Comparison of ENCODE assay signal across 19 cellular contexts in the genomic region with DNA sequence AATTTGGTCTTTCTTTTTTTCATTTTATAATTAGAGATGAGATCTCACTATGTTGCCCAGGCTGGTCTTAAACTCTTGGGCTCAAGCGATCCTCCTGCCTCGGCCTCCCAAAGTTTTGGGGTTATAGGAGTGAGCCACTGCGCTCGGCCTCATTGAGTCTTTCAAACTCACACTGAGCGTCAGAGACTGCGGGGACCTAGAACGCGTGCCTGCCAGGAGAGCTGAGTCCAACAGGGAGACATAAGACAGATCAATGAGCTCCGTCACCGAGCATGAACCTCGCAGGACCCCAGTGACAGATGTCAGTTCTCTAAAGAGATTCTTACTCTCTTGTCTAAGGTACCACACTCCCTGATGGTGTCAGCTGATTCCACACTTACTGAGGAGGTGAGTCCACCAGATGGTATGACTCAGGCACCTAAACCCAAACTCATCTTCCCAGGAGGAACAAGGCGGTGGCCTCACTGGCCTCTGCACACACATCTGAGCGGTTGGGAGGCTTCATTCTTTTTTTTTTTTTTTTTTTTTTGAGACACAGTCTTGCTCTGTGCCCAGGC. TPM values are rescaled to one million over a fixed set of nuclear protein-coding genes. Genes with fewer than 3 reads are reported as not detected.
A peak's percentile ranks its signal among the peaks of the same experiment; 100 is the strongest.
DNase-seq lines count a peak whose midpoint lies in the region; ATAC-seq, FAIRE-seq and TF ChIP-seq lines count a peak whose summit lies in the region.
"Had no signal": no experiment of that assay in that cellular context is flagged by ENCODE, and none has a peak within 500 bp of the region (broad histone marks: within the 10 kb centered on the region; RNA-seq: fewer than 3 reads in every experiment).

No MANE protein-coding gene starts in this region.

- in situ Hi-C loops in mammary epithelial cell (cut with MboI; ENCODE audit: low sequenced_read_pairs in 2 of 2), result no loop called here
- in situ Hi-C loops in transverse colon (cut with MboI; ENCODE audit: low pct_ligation_motif_present in 1 of 4, low pct_unique_long_range_greater_than_20kb in 1 of 4, low sequenced_read_pairs in 3 of 4), result no loop called here

- TF ChIP-seq POLR2A in transverse colon (IDR thresholded peaks at IDR 0.05), result no peak
- no peak for TF ChIP-seq POLR2A in GM12891 (IDR thresholded peaks at IDR 0.05; ENCODE audit: low read depth, low read length)

- H4K20me1 ChIP-seq in OCI-LY7 (ENCODE audit: insufficient read depth, low read length), result no peaks in the 10 kb centered on the region
- H4K20me1 ChIP-seq in mammary epithelial cell (ENCODE audit: insufficient read depth, low read length), result no peaks in the 10 kb centered on the region

- no peaks in the 10 kb centered on the region for H3K27me3 ChIP-seq in mammary epithelial cell (ENCODE audit: insufficient read depth, low read length)
- no peaks in the 10 kb centered on the region for H3K27me3 ChIP-seq in transverse colon
- H3K27me3 ChIP-seq: thyroid gland had no signal

- H3K4me3 ChIP-seq in OCI-LY7 (ENCODE audit: low read depth, low read length, poor library complexity, severe bottlenecking) (peak overlapping the region; percentile 67), mammary epithelial cell (replicated peaks in 1 of 3; ENCODE audit: insufficient read depth in 1 of 3, low read depth in 2 of 3, low read length in 3 of 3) (no peak overlapping the region), transverse colon (no peak overlapping the region)
- H3K4me3 ChIP-seq: thyroid gland had no signal

- BruUV-seq in OCI-LY7 (replicated peaks; lab: Mats Ljungman, UMichigan) (no TSS peak), mammary epithelial cell (replicated peaks; lab: Mats Ljungman, UMichigan) (no TSS peak)

- WGBS in mammary epithelial cell (ENCODE audit: low coverage, missing lambda C conversion rate), result 93% methylated on average over 11 of the region's 13 CpGs
- WGBS in transverse colon (ENCODE audit: low coverage in 1 of 2), 2 donors, result 94 to 100% methylated on average over 4 to 13 of the region's 13 CpGs

- H2AFZ ChIP-seq in OCI-LY7 (ENCODE audit: low read length) (no peak overlapping the region), mammary epithelial cell (ENCODE audit: low read depth, low read length) (no peak overlapping the region)

- DNase-seq in activated naive CD4-positive, alpha-beta T cell treated with anti-CD3 and anti-CD28 coated beads for 36 hours, result no peak
- no peak for DNase-seq in activated naive CD4-positive, alpha-beta T cell treated with anti-CD3 and anti-CD28 coated beads, Interleukin-2, amount 50 U/mL, for 16 hours
- peak; percentile 14 for DNase-seq in OCI-LY7 (ENCODE audit: low spot score)
- DNase-seq in mammary epithelial cell, result peak; percentile 64
- DNase-seq in stimulated activated effector memory CD8-positive, alpha-beta T cell treated with anti-CD3 and anti-CD28 coated beads, Interleukin-12 subunit alpha, Interleukin-12 subunit beta, amount 100 ng/mL, for 72 hours (ENCODE audit: low spot score in 2 of 2), result no peak
- no peak for DNase-seq in transverse colon
- no peak for DNase-seq in NCI-H146 treated with DMSO at 0.1 percent for 48 hours (lab: John Stamatoyannopoulos, UW; ENCODE audit: unreplicated experiment)
- no peak for DNase-seq in GM12891 (ENCODE audit: insufficient read length, low spot score)
- DNase-seq: activated effector memory CD4-positive, alpha-beta T cell treated with Interleukin-2 at 50 U/mL for 16 hours; hypothalamus; NCI-H1694 treated with DMSO at 0.1 percent for 48 hours; NCI-H446 treated with DMSO at 0.1 percent for 48 hours; SHP77 treated with DMSO at 0.1 percent for 48 hours; thyroid gland had no signal

- peaks cover 79% of the 10 kb centered on the region for H3K4me1 Mint-ChIP-seq in activated naive CD4-positive, alpha-beta T cell treated with anti-CD3 and anti-CD28 coated beads for 36 hours (ENCODE audit: low read depth)
- H3K4me1 Mint-ChIP-seq in stimulated activated effector memory CD8-positive, alpha-beta T cell treated with anti-CD3 and anti-CD28 coated beads, Interleukin-12 subunit alpha, Interleukin-12 subunit beta, amount 100 ng/mL, for 72 hours, result peaks cover 84% of the 10 kb centered on the region

- H3K27ac ChIP-seq in OCI-LY7 (ENCODE audit: low read depth, low read length, poor library complexity, severe bottlenecking) (peak overlapping the region; percentile 94), mammary epithelial cell (ENCODE audit: insufficient read depth, low read depth, low read length) (no peak overlapping the region), transverse colon (no peak overlapping the region)
- H3K27ac ChIP-seq: thyroid gland had no signal

- H3K4me2 ChIP-seq in OCI-LY7 (ENCODE audit: low read length), result peak overlapping the region; percentile 87
- no peak overlapping the region for H3K4me2 ChIP-seq in mammary epithelial cell (ENCODE audit: insufficient read depth, low read depth, low read length)

- POLR2A ChIA-PET in OCI-LY7 (lab: Charles Lee), result interaction anchor here (0.7 to 14.9 kb wide), 6 partner anchors 10 to 57 kb away, joined by 4 to 311 read pairs (median 9); partner anchors contain the start of gene CCDC88C

- H3K36me3 Mint-ChIP-seq in activated naive CD4-positive, alpha-beta T cell treated with anti-CD3 and anti-CD28 coated beads for 36 hours (ENCODE audit: low read depth), result peaks cover 14% of the 10 kb centered on the region
- peaks cover 76% of the 10 kb centered on the region for H3K36me3 Mint-ChIP-seq in stimulated activated effector memory CD8-positive, alpha-beta T cell treated with anti-CD3 and anti-CD28 coated beads, Interleukin-12 subunit alpha, Interleukin-12 subunit beta, amount 100 ng/mL, for 72 hours

- H3K4me3 Mint-ChIP-seq in activated naive CD4-positive, alpha-beta T cell treated with anti-CD3 and anti-CD28 coated beads for 36 hours, result no peak overlapping the region
- no peak overlapping the region for H3K4me3 Mint-ChIP-seq in stimulated activated effector memory CD8-positive, alpha-beta T cell treated with anti-CD3 and anti-CD28 coated beads, Interleukin-12 subunit alpha, Interleukin-12 subunit beta, amount 100 ng/mL, for 72 hours
- H3K4me3 Mint-ChIP-seq: memory B cell; stimulated activated memory B cell treated with anti-CD40 and anti-IgM and Interleukin-4, amounts not matched to agents 10 μg/mL and 1 μg/mL and 100 μg/mL, for 72 hours had no signal

- TF ChIP-seq CTCF in OCI-LY7 (conservative IDR thresholded peaks at IDR 0.05; ENCODE audit: low read length), result no peak
- TF ChIP-seq CTCF in mammary epithelial cell (conservative IDR thresholded peaks at IDR 0.05 in 1 of 2, IDR thresholded peaks at IDR 0.05 in 1 of 2; ENCODE audit: extremely low read depth in 1 of 2, insufficient read depth in 1 of 2, low read depth in 1 of 2, low read length in 2 of 2), result no peak
- TF ChIP-seq CTCF in transverse colon (IDR thresholded peaks at IDR 0.05), result no peak

- H3K9ac ChIP-seq in mammary epithelial cell (ENCODE audit: insufficient read depth, low read length), result no peak overlapping the region

- FAIRE-seq in GM12891 (lab: Jason Lieb, UNC), result no peak
- FAIRE-seq: astrocyte, endometrium, H1 had no signal

- peaks cover 100% of the 10 kb centered on the region for H3K4me1 ChIP-seq in OCI-LY7 (ENCODE audit: insufficient read depth, low read length, poor library complexity, severe bottlenecking)
- peaks cover 21% of the 10 kb centered on the region for H3K4me1 ChIP-seq in mammary epithelial cell (ENCODE audit: insufficient read depth, low read length)
- peaks cover 0 to 26% (median 23%) of the 10 kb centered on the region in 4 donors for H3K4me1 ChIP-seq in transverse colon
- H3K4me1 ChIP-seq: thyroid gland had no signal

- H3K27me3 Mint-ChIP-seq in activated naive CD4-positive, alpha-beta T cell treated with anti-CD3 and anti-CD28 coated beads for 36 hours (ENCODE audit: low read depth), result no peaks in the 10 kb centered on the region
- H3K27me3 Mint-ChIP-seq: memory B cell; stimulated activated memory B cell treated with anti-CD40 and anti-IgM and Interleukin-4, amounts not matched to agents 10 μg/mL and 1 μg/mL and 100 μg/mL, for 72 hours had no signal

- H3K9me3 ChIP-seq in OCI-LY7 (ENCODE audit: low read length) (no peaks in the 10 kb centered on the region), mammary epithelial cell (replicated peaks; ENCODE audit: insufficient read depth, low read length) (no peaks in the 10 kb centered on the region), transverse colon (no peaks in the 10 kb centered on the region)
- H3K9me3 ChIP-seq: thyroid gland had no signal

- no peaks in the 10 kb centered on the region for H3K9me2 ChIP-seq in OCI-LY7 (ENCODE audit: insufficient read depth, low read length)

- H3K79me2 ChIP-seq in OCI-LY7 (ENCODE audit: insufficient read depth, low read depth, low read length) (peaks cover 94% of the 10 kb centered on the region), mammary epithelial cell (ENCODE audit: insufficient read depth, low read length) (no peaks in the 10 kb centered on the region)

- H3K9me3 Mint-ChIP-seq in activated naive CD4-positive, alpha-beta T cell treated with anti-CD3 and anti-CD28 coated beads for 36 hours, result no peaks in the 10 kb centered on the region
- H3K9me3 Mint-ChIP-seq in stimulated activated effector memory CD8-positive, alpha-beta T cell treated with anti-CD3 and anti-CD28 coated beads, Interleukin-12 subunit alpha, Interleukin-12 subunit beta, amount 100 ng/mL, for 72 hours, result no peaks in the 10 kb centered on the region
- H3K9me3 Mint-ChIP-seq: memory B cell; stimulated activated memory B cell treated with anti-CD40 and anti-IgM and Interleukin-4, amounts not matched to agents 10 μg/mL and 1 μg/mL and 100 μg/mL, for 72 hours had no signal

- no peak for ATAC-seq in stimulated activated effector memory CD8-positive, alpha-beta T cell treated with anti-CD3 and anti-CD28 coated beads, Interleukin-12 subunit alpha, Interleukin-12 subunit beta, amount 100 ng/mL, for 72 hours
- ATAC-seq: stimulated activated memory B cell treated with anti-CD40 and anti-IgM and Interleukin-4, amounts not matched to agents 10 μg/mL and 1 μg/mL and 100 μg/mL, for 72 hours had no signal

- TF ChIP-seq EP300 in transverse colon (IDR thresholded peaks at IDR 0.05; ENCODE audit: low read depth), result no peak

- intact Hi-C loops in activated naive CD4-positive, alpha-beta T cell treated with anti-CD3 and anti-CD28 coated beads for 36 hours (cut with micrococcal nuclease), result no loop called here
- intact Hi-C loops in OCI-LY7 (cut with micrococcal nuclease; ENCODE audit: unreplicated experiment) (no loop called here), mammary epithelial cell (cut with micrococcal nuclease) (no loop called here), transverse colon (cut with DNase I; ENCODE audit: low total_unique reads) (no loop called here)

- peak overlapping the region; percentile 21 for H3K27ac Mint-ChIP-seq in activated naive CD4-positive, alpha-beta T cell treated with anti-CD3 and anti-CD28 coated beads for 36 hours
- peak overlapping the region; percentile 75 for H3K27ac Mint-ChIP-seq in stimulated activated effector memory CD8-positive, alpha-beta T cell treated with anti-CD3 and anti-CD28 coated beads, Interleukin-12 subunit alpha, Interleukin-12 subunit beta, amount 100 ng/mL, for 72 hours
- H3K27ac Mint-ChIP-seq: memory B cell; stimulated activated memory B cell treated with anti-CD40 and anti-IgM and Interleukin-4, amounts not matched to agents 10 μg/mL and 1 μg/mL and 100 μg/mL, for 72 hours had no signal

- H3K36me3 ChIP-seq in OCI-LY7 (ENCODE audit: insufficient read depth, low read length) (peaks cover 71% of the 10 kb centered on the region), mammary epithelial cell (ENCODE audit: insufficient read depth, low read length) (no peaks in the 10 kb centered on the region), transverse colon (no peaks in the 10 kb centered on the region)
- H3K36me3 ChIP-seq: thyroid gland had no signal

- CTCF ChIA-PET in activated naive CD4-positive, alpha-beta T cell treated with anti-CD3 and anti-CD28 coated beads for 36 hours (lab: Charles Lee), result no interaction called here
- CTCF ChIA-PET in OCI-LY7 (lab: Charles Lee; ENCODE audit: unreplicated experiment) (interaction anchor here (1.0 kb wide), 1 partner anchor 9 kb away, joined by 4 read pairs; no protein-coding TSS in a partner anchor), mammary epithelial cell (lab: Charles Lee; ENCODE audit: low non-redundant PET) (no interaction called here)

- dilution Hi-C loops in mammary epithelial cell (cut with HindIII; ENCODE audit: low sequenced_read_pairs), result no loop called here

RNA-seq across cellular contexts. Expression of gene CCDC88C, which starts 58.9 kb away (rescaled TPM):
- total RNA-seq in activated naive CD4-positive, alpha-beta T cell treated with anti-CD3 and anti-CD28 coated beads for 36 hours, result 10 to 100 TPM; 76.0 to 83.3 TPM
- 89.3 and 137 TPM in 2 replicates for total RNA-seq in OCI-LY7 (2014; rRNA removed; shearing (Covaris generic))
- total RNA-seq in OCI-LY7 (2022) (253 and 262 TPM in 2 replicates), mammary epithelial cell (1 to 10 TPM; 2.0 to 4.7 TPM), transverse colon (100 to 1,000 TPM in 1 of 4 donors, 10 to 100 TPM in 3; 29.5 to 171 (median 60.3) TPM)
- polyA plus RNA-seq in mammary epithelial cell, result 1.4 TPM
- 0.47 TPM for polyA minus RNA-seq in mammary epithelial cell
- polyA plus RNA-seq in GM12891 (2012; ENCODE audit: low read depth, missing spikeins), result 32.5 TPM

Comparison
In these comparisons a context has a peak if more than half of its experiments do, and no peak if none do; other contexts are left out.
1. DNase-seq: peak in OCI-LY7 (single experiment) and mammary epithelial cell (single experiment); none in activated naive CD4-positive, alpha-beta T cell treated with anti-CD3 and anti-CD28 coated beads for 36 hours (single experiment), activated naive CD4-positive, alpha-beta T cell treated with anti-CD3 and anti-CD28 coated beads, Interleukin-2, amount 50 U/mL, for 16 hours (single experiment), stimulated activated effector memory CD8-positive, alpha-beta T cell treated with anti-CD3 and anti-CD28 coated beads, Interleukin-12 subunit alpha, Interleukin-12 subunit beta, amount 100 ng/mL, for 72 hours (0 of 2), transverse colon (single experiment), NCI-H146 treated with DMSO at 0.1 percent for 48 hours (single experiment) and GM12891 (single experiment).
2. RNA of gene CCDC88C, which starts 58.9 kb away (total RNA-seq): 89.3 to 262 TPM in OCI-LY7, 76.0 to 83.3 TPM in activated naive CD4-positive, alpha-beta T cell treated with anti-CD3 and anti-CD28 coated beads for 36 hours and 29.5 to 171 TPM in transverse colon; 2.0 to 4.7 TPM in mammary epithelial cell; every median in the first group is over 4 times any median in the second.